8 cellular contexts compared by ENCODE assay signal in the genomic region with DNA sequence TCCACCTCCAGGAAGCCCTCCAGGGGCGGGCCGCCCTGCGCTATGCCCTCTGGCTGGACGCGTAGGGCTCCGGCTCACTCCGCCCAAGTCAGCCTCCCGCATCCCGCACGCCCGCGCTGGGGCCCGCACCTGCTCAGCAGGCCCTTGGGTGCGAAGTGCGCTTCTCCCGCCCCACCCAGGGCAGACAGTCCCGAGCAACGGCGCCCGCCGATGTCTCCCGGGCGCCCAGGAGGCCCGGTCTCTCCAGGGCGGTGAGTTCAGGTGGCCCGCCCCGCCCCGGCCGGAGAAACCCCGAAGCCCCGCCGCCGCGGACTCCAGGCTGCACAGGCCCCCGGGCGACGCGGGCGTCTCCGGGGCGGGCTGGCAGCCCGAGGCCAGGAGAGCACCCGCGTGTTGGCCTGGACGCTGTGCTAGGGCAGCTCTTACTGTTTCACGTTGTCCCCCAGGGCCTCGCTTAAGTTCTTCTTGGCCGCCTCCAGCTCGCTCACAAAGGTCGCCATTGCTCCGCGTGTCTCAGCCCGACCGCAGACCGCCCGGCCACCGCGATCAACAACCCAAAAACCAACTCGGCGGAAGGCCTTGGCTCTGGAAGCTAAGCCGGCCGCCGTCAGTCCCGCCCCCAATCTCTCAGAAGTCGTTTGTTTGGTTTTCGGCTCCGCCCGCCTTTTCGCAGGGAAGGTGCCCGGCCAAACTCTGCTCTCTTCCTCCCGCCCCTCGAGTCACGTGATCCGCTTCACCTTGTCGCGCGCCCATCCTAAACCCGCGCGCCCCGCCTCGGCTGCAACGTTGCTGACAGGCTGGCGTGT. TPM values are rescaled to one million over a fixed set of nuclear protein-coding genes. Genes with fewer than 3 reads are reported as not detected.
DNase-seq lines count a peak whose midpoint lies in the region; ATAC-seq and TF ChIP-seq lines count a peak whose summit lies in the region.

A gene with protein sequence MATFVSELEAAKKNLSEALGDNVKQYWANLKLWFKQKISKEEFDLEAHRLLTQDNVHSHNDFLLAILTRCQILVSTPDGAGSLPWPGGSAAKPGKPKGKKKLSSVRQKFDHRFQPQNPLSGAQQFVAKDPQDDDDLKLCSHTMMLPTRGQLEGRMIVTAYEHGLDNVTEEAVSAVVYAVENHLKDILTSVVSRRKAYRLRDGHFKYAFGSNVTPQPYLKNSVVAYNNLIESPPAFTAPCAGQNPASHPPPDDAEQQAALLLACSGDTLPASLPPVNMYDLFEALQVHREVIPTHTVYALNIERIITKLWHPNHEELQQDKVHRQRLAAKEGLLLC (minus strand): TSS at position 531 of the 806 bp plus-strand sequence. CDS start 31 bp downstream, at position 500.

- in situ Hi-C loops in GM13977 (cut with MboI; ENCODE audit: low pct_unique_long_range_greater_than_20kb, low sequenced_read_pairs, unreplicated experiment), result no loop called here

- intact Hi-C loops in left cardiac atrium (cut with DNase I) (no loop called here), posterior vena cava (cut with DNase I) (no loop called here)

- TF ChIP-seq CTCF in GM13977 (IDR thresholded peaks at IDR 0.05; ENCODE audit: extremely low read depth, insufficient read depth, missing control alignments), result peak; percentile 35

- peak; percentile 95 for DNase-seq in GM13977 (ENCODE audit: low spot score)
- peak; percentile 97 for DNase-seq in NCI-H1694 (lab: John Stamatoyannopoulos, UW)
- DNase-seq in amygdala (lab: John Stamatoyannopoulos, UW), result peak; percentile 70 to 99 (median 96)
- DNase-seq in left cardiac atrium, result peak; percentile 99
- peak; percentile 99 for DNase-seq in posterior vena cava (ENCODE audit: low spot score)
- DNase-seq in ureter (ENCODE audit: low spot score), result peak; percentile 99

- peaks cover 4% of the 10 kb centered on the region for H3K9me3 Mint-ChIP-seq in T-helper 1 cell treated with Interleukin-12 subunit alpha and Interleukin-12 subunit beta and Interleukin-4 antibody, amounts not matched to agents 30 μg/mL and 1 μg/mL, for 36 hours

- H3K4me1 Mint-ChIP-seq in T-helper 1 cell treated with Interleukin-12 subunit alpha and Interleukin-12 subunit beta and Interleukin-4 antibody, amounts not matched to agents 30 μg/mL and 1 μg/mL, for 36 hours (ENCODE audit: low read depth), result peaks cover 38% of the 10 kb centered on the region

- H3K27ac Mint-ChIP-seq in T-helper 1 cell treated with Interleukin-12 subunit alpha and Interleukin-12 subunit beta and Interleukin-4 antibody, amounts not matched to agents 30 μg/mL and 1 μg/mL, for 36 hours, result peak within 1 kb of the TSS; percentile 96

- H3K27me3 Mint-ChIP-seq in T-helper 1 cell treated with Interleukin-12 subunit alpha and Interleukin-12 subunit beta and Interleukin-4 antibody, amounts not matched to agents 30 μg/mL and 1 μg/mL, for 36 hours (ENCODE audit: low read depth), result peaks cover 9% of the 10 kb centered on the region

- peak within 1 kb of the TSS; percentile 97 for H3K4me3 Mint-ChIP-seq in T-helper 1 cell treated with Interleukin-12 subunit alpha and Interleukin-12 subunit beta and Interleukin-4 antibody, amounts not matched to agents 30 μg/mL and 1 μg/mL, for 36 hours

- H3K36me3 Mint-ChIP-seq in T-helper 1 cell treated with Interleukin-12 subunit alpha and Interleukin-12 subunit beta and Interleukin-4 antibody, amounts not matched to agents 30 μg/mL and 1 μg/mL, for 36 hours (ENCODE audit: low read depth), result no peaks in the 10 kb centered on the region

- peak; percentile 88 for ATAC-seq in HG02884 (IDR thresholded peaks at IDR 0.05; ENCODE audit: unreplicated experiment)
- ATAC-seq in left cardiac atrium, result peak; percentile 97 to 98

RNA-seq across cellular contexts. Expression of the gene that starts here (rescaled TPM):
- total RNA-seq in left cardiac atrium (1 to 10 TPM; 9.4 TPM), posterior vena cava (1 to 10 TPM; 8.7 to 9.6 TPM), ureter (11.1 TPM)

Comparison
In these comparisons a context has a peak if more than half of its experiments do, and no peak if none do; other contexts are left out.
1. Peak in every context shown above with its lines: DNase-seq and ATAC-seq.